25 cellular contexts compared by ENCODE assay signal in the genomic region with DNA sequence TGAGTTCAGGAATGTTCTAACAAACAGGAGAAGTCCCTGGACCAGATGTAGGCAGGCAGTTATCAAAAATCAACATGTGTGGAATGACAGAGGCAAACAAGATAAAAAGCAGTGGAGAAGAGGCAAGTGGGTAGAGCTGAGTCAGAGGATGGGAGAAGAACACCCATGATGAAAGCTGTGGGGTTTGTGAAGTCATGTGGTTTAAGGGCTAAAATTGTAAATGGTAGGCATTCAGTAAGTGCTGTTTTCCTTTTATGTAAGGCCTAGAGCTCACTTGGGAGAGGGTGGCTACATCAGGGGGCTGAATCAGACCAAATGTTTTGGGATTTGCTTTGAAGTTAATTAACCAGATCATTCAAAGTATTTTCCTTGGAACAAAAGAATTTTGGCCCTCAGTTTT.
A peak's percentile ranks its signal among the peaks of the same experiment; 100 is the strongest.
DNase-seq lines count a peak whose midpoint lies in the region; ATAC-seq, FAIRE-seq and TF ChIP-seq lines count a peak whose summit lies in the region.
"Had no signal": no experiment of that assay in that cellular context is flagged by ENCODE, and none has a peak within 500 bp of the region (broad histone marks: within the 10 kb centered on the region; RNA-seq: fewer than 3 reads in every experiment).

No MANE protein-coding gene starts in this region.

- no peak overlapping the region for H3K4ac ChIP-seq in H1 (replicated peaks; ENCODE audit: insufficient read length, low read depth, low read length)

- no peak for ATAC-seq in right lobe of liver
- no peak for ATAC-seq in HG03280 (IDR thresholded peaks at IDR 0.05; ENCODE audit: unreplicated experiment)
- ATAC-seq in HG02759 (IDR thresholded peaks at IDR 0.05; ENCODE audit: unreplicated experiment): no peak
- ATAC-seq: activated T-helper 17 cell treated with anti-CD3 and anti-CD28 coated beads, Interleukin-2, amount 50 U/mL, for 72 hours; gastrocnemius medialis; left ventricle myocardium superior had no signal

- H3K4me2 ChIP-seq in H1 (ENCODE audit: insufficient read depth in 1 of 2, low read depth in 2 of 2, low read length in 2 of 2): no peak overlapping the region

- H4K20me1 ChIP-seq in H1 (replicated peaks in 1 of 2; ENCODE audit: control insufficient read depth in 1 of 2, insufficient read depth in 2 of 2, low read length in 2 of 2): no peaks in the 10 kb centered on the region

- no peak overlapping the region for H3K4me3 ChIP-seq in A673 (ENCODE audit: low read depth, low read length, poor library complexity, severe bottlenecking)
- H3K4me3 ChIP-seq in H1 (ENCODE audit: extremely low read depth in 1 of 4, insufficient read depth in 2 of 4, low read depth in 3 of 4, low read length in 4 of 4): no peak overlapping the region
- H3K4me3 ChIP-seq in mesodermal cell (ENCODE audit: extremely low read depth, insufficient read depth, low read length, poor library complexity, severe bottlenecking): no peak overlapping the region
- no peak overlapping the region for H3K4me3 ChIP-seq in right lobe of liver
- H3K4me3 ChIP-seq: ascending aorta, gastrocnemius medialis, prostate gland had no signal

- H3K23me2 ChIP-seq in H1 (ENCODE audit: low read depth, low read length): no peaks in the 10 kb centered on the region

- no peak overlapping the region for H2BK15ac ChIP-seq in H1 (ENCODE audit: low read length)

- CTCF ChIA-PET in A673 (lab: Charles Lee): no interaction called here
- CTCF ChIA-PET in H1 (lab: Charles Lee; ENCODE audit: partially characterized antibody): no interaction called here

- no peak overlapping the region for H2BK12ac ChIP-seq in H1 (ENCODE audit: low read depth, low read length)

- no peaks in the 10 kb centered on the region for H3K79me2 ChIP-seq in H1 (ENCODE audit: control insufficient read depth in 1 of 2, insufficient read depth in 2 of 2, low read length in 2 of 2)

- peaks cover 33% of the 10 kb centered on the region for H3K4me1 ChIP-seq in A673 (ENCODE audit: insufficient read depth, low read length, poor library complexity, severe bottlenecking)
- peaks cover 0 to 8% (median 0%) of the 10 kb centered on the region in 4 experiments; a peak in 2 of 7 replicates for H3K4me1 ChIP-seq in H1 (replicated peaks in 1 of 4; ENCODE audit: control insufficient read depth in 3 of 4, insufficient read depth in 4 of 4, low read length in 3 of 4)
- peaks cover 9% of the 10 kb centered on the region for H3K4me1 ChIP-seq in mesodermal cell (ENCODE audit: control insufficient read depth, insufficient read depth, low read length, poor library complexity, severe bottlenecking)
- H3K4me1 ChIP-seq in right lobe of liver: no peaks in the 10 kb centered on the region
- H3K4me1 ChIP-seq: ascending aorta, gastrocnemius medialis, prostate gland had no signal

- intact Hi-C loops in A673 (cut with micrococcal nuclease; ENCODE audit: unreplicated experiment): loop anchor here (1.0 to 5.0 kb wide), 4 partner anchors 113 to 677 kb away; no protein-coding TSS in a partner anchor
- intact Hi-C loops in right lobe of liver (cut with DNase I): no loop called here

- DNase-seq in A673 (ENCODE audit: low spot score) (peak; percentile 90), RPMI7951 (ENCODE audit: low read depth) (peak; percentile 43), H1 (ENCODE audit: low read depth in 1 of 2, low spot score in 2 of 2) (no peak), right lobe of liver (no peak), NCI-H510A treated with DMSO at 0.1 percent for 48 hours (lab: John Stamatoyannopoulos, UW) (no peak)
- DNase-seq: 8988T; activated CD4-positive, alpha-beta T cell treated with anti-CD3 and anti-CD28 coated beads, Interleukin-2, amount 50 U/mL, for 4 hours; activated CD4-positive, CD25-positive, alpha-beta regulatory T cell; activated CD8-positive, alpha-beta memory T cell treated with anti-CD3 and anti-CD28 coated beads, Interleukin-2, amount 50 U/mL, for 4 hours; CD4-positive, alpha-beta memory T cell; gastrocnemius medialis; hippocampal formation; immature natural killer cell; left ventricle myocardium superior; NCI-H1048; NCI-H1694 treated with DMSO at 0.1 percent for 48 hours; SW 1271; trophoblast cell had no signal

- H2AFZ ChIP-seq in H1 (ENCODE audit: low read length): peak overlapping the region; percentile 90

- no peak for FAIRE-seq in H1 (lab: Jason Lieb, UNC)

- no peak for TF ChIP-seq EP300 in H1 (IDR thresholded peaks at IDR 0.05; ENCODE audit: borderline replicate concordance in 1 of 2, low read depth in 2 of 2, low read length in 2 of 2)

- H3K79me1 ChIP-seq in H1 (ENCODE audit: low read depth, low read length): no peaks in the 10 kb centered on the region

- TF ChIP-seq POLR2A in H1 (IDR thresholded peaks at IDR 0.05; ENCODE audit: control extremely low read depth in 1 of 2, low read depth in 2 of 2, low read length in 2 of 2): no peak
- TF ChIP-seq POLR2A in right lobe of liver (IDR thresholded peaks at IDR 0.05): no peak

- H4K8ac ChIP-seq in H1 (ENCODE audit: extremely low read depth, insufficient read depth, low read length): no peak overlapping the region

- no peak overlapping the region for H3K18ac ChIP-seq in H1 (ENCODE audit: extremely low read depth, low read length)

- H3K27ac ChIP-seq in A673 (ENCODE audit: low read depth, low read length, poor library complexity, severe bottlenecking) (peak overlapping the region; percentile 97), H1 (ENCODE audit: low read depth, low read length) (no peak overlapping the region), mesodermal cell (ENCODE audit: low read depth, low read length, severe bottlenecking) (peak overlapping the region; percentile 83), right lobe of liver (no peak overlapping the region)
- H3K27ac ChIP-seq: ascending aorta, gastrocnemius medialis, neutrophil, prostate gland had no signal

- no peak overlapping the region for H2BK5ac ChIP-seq in H1 (ENCODE audit: low read depth, low read length)

- no peak overlapping the region for H3K56ac ChIP-seq in H1 (replicated peaks; ENCODE audit: insufficient read length, low read depth, low read length)

- H3K9me3 ChIP-seq in A673 (ENCODE audit: low read depth, low read length, poor library complexity, severe bottlenecking) (peaks cover 24% of the 10 kb centered on the region), H1 (ENCODE audit: insufficient read depth in 2 of 2, low read depth in 1 of 2, low read length in 1 of 2) (no peaks in the 10 kb centered on the region), mesodermal cell (ENCODE audit: control insufficient read depth, low read length) (no peaks in the 10 kb centered on the region), right lobe of liver (no peaks in the 10 kb centered on the region)
- H3K9me3 ChIP-seq: ascending aorta, gastrocnemius medialis, neutrophil, prostate gland had no signal

- H3K23ac ChIP-seq in H1 (ENCODE audit: insufficient read length): no peak overlapping the region

- no peak overlapping the region for H3K14ac ChIP-seq in H1 (ENCODE audit: insufficient read length)

- H2BK120ac ChIP-seq in H1 (replicated peaks; ENCODE audit: low read depth, low read length): no peak overlapping the region

- no TSS peak for BruUV-seq in A673 (replicated peaks; lab: Mats Ljungman, UMichigan)

- TF ChIP-seq CTCF in A673 (conservative IDR thresholded peaks at IDR 0.05; ENCODE audit: low read depth, low read length): no peak
- no peak for TF ChIP-seq CTCF in H1 (IDR thresholded peaks at IDR 0.05; ENCODE audit: control extremely low read depth in 1 of 3, insufficient read depth in 1 of 3, low read depth in 1 of 3, low read length in 3 of 3)
- no peak for TF ChIP-seq CTCF in right lobe of liver (IDR thresholded peaks at IDR 0.05)

- H3K36me3 ChIP-seq in A673 (ENCODE audit: insufficient read depth, low read length, poor library complexity, severe bottlenecking): peaks cover 32% of the 10 kb centered on the region
- no peaks in the 10 kb centered on the region for H3K36me3 ChIP-seq in H1 (ENCODE audit: control insufficient read depth in 2 of 4, insufficient read depth in 4 of 4, low read length in 3 of 4)
- no peaks in the 10 kb centered on the region for H3K36me3 ChIP-seq in mesodermal cell (ENCODE audit: control insufficient read depth, insufficient read depth, low read length)
- H3K36me3 ChIP-seq in right lobe of liver: no peaks in the 10 kb centered on the region
- H3K36me3 ChIP-seq: ascending aorta, gastrocnemius medialis, neutrophil, prostate gland had no signal

- H2AK5ac ChIP-seq in H1 (ENCODE audit: low read depth, low read length): no peak overlapping the region

- POLR2A ChIA-PET in A673 (lab: Charles Lee; ENCODE audit: low non-redundant PET) (interaction anchor here (0.5 kb wide), 1 partner anchor 1127 kb away, joined by 5 read pairs; no protein-coding TSS in a partner anchor), H1 (lab: Charles Lee; ENCODE audit: partially characterized antibody) (no interaction called here)

- H4K5ac ChIP-seq in H1 (ENCODE audit: insufficient read length, low read depth, low read length): no peak overlapping the region

- H2BK20ac ChIP-seq in H1 (ENCODE audit: low read length): no peak overlapping the region

- TF ChIP-seq RAD21 in H1 (IDR thresholded peaks at IDR 0.05 in 1 of 2, conservative IDR thresholded peaks at IDR 0.05 in 1 of 2; ENCODE audit: low read depth in 2 of 2, low read length in 2 of 2): no peak

- H3K9ac ChIP-seq in H1 (replicated peaks in 1 of 4; ENCODE audit: extremely low read depth in 1 of 4, low read depth in 3 of 4, low read length in 3 of 4): no peak overlapping the region

- H3K27me3 ChIP-seq in A673 (replicated peaks; ENCODE audit: insufficient read depth, low read depth, low read length, poor library complexity) (no peaks in the 10 kb centered on the region), H1 (replicated peaks in 1 of 4; ENCODE audit: control insufficient read depth in 3 of 4, extremely low read depth in 1 of 4, insufficient read depth in 3 of 4, low read length in 3 of 4) (peaks cover 0 to 1% (median 0%) of the 10 kb centered on the region in 4 experiments; a peak in 1 of 7 replicates), right lobe of liver (no peaks in the 10 kb centered on the region)
- H3K27me3 ChIP-seq: ascending aorta, gastrocnemius medialis, neutrophil had no signal

- no peak overlapping the region for H4K91ac ChIP-seq in H1 (replicated peaks; ENCODE audit: insufficient read length, low read length)

TF ChIP-seq in H1, 55 proteins besides CTCF, POLR2A, EP300 and RAD21 (continues in another document):
- no peak for TF ChIP-seq TBP (IDR thresholded peaks at IDR 0.05; ENCODE audit: low read depth, low read length)
- TF ChIP-seq SAP30 (IDR thresholded peaks at IDR 0.05; ENCODE audit: insufficient read depth, insufficient replicate concordance, low read length): no peak
- TF ChIP-seq EZH2 (IDR thresholded peaks at IDR 0.05; ENCODE audit: low read depth, low read length, severe bottlenecking): no peak
- TF ChIP-seq CEBPB (IDR thresholded peaks at IDR 0.05; ENCODE audit: low read depth, low read length): no peak
- TF ChIP-seq POU5F1 (IDR thresholded peaks at IDR 0.05; ENCODE audit: low read depth, low read length): no peak
- TF ChIP-seq RNF2 (IDR thresholded peaks at IDR 0.05; ENCODE audit: borderline replicate concordance, low read depth, low read length, missing control alignments, poor library complexity, severe bottlenecking): no peak

Comparison
In these comparisons a context has a peak if more than half of its experiments do, and no peak if none do; other contexts are left out.
1. DNase-seq: peak in A673 (single experiment) and RPMI7951 (single experiment); none in H1 (0 of 2), right lobe of liver (0 of 3) and NCI-H510A treated with DMSO at 0.1 percent for 48 hours (single experiment).
2. H3K27ac ChIP-seq: peak in A673 (single experiment) and mesodermal cell (single experiment); none in H1 (single experiment) and right lobe of liver (0 of 3).